Comparison of ENCODE assay signal across 8 cellular contexts in the genomic region with DNA sequence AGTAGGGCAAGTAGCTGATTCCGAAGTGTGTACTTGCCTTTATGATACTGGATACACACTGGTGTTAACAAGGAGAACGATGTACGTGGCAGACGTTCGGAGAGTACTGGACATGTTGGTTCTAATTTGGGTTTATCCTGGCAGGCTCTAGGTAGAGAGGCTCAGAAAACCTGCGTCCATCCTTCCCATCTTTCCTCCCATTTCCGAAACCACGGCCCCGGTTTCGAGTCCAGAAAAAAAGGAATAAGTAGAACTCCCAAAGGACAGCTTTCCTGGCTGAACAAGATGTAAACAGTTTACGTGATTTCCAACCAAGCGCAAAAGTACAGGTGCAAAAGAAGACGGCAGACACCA. TPM values are rescaled to one million over a fixed set of nuclear protein-coding genes. Genes with fewer than 3 reads are reported as not detected.
DNase-seq lines count a peak whose midpoint lies in the region; ATAC-seq and TF ChIP-seq lines count a peak whose summit lies in the region.

No MANE protein-coding gene starts in this region.

- H3K4me1 Mint-ChIP-seq in CD14-positive monocyte (peaks cover 22% of the 10 kb centered on the region), chondrocyte (ENCODE audit: low read depth) (peaks cover 28% of the 10 kb centered on the region), mesothelial cell of epicardium (peaks cover 27% of the 10 kb centered on the region)

- peak; percentile 11 for ATAC-seq in GM21423 (IDR thresholded peaks at IDR 0.05; ENCODE audit: unreplicated experiment)

- no peaks in the 10 kb centered on the region for H3K36me3 ChIP-seq in HUES6 (ENCODE audit: control insufficient read depth, insufficient read depth, low read length)

- TF ChIP-seq CTCF in CD14-positive monocyte (IDR thresholded peaks at IDR 0.05) (no peak), chondrocyte (IDR thresholded peaks at IDR 0.05) (no peak), mesothelial cell of epicardium (IDR thresholded peaks at IDR 0.05; ENCODE audit: unreplicated experiment) (no peak)

- no peak for DNase-seq in CD14-positive monocyte (ENCODE audit: low spot score)
- no peak for DNase-seq in chondrocyte (ENCODE audit: low spot score)
- no peak for DNase-seq in mesothelial cell of epicardium (ENCODE audit: low spot score in 2 of 2, unreplicated experiment in 2 of 2)
- DNase-seq in DMS153 (lab: John Stamatoyannopoulos, UW): no peak
- no peak for DNase-seq in NCI-H128 (lab: John Stamatoyannopoulos, UW; ENCODE audit: unreplicated experiment)
- DNase-seq in SHP77 (lab: John Stamatoyannopoulos, UW): no peak

- peak overlapping the region; percentile 87 for H3K9ac ChIP-seq in HUES6 (ENCODE audit: low read length)

- H3K27ac ChIP-seq in HUES6 (ENCODE audit: low read depth, low read length): no peak overlapping the region

- H3K4me3 Mint-ChIP-seq in CD14-positive monocyte (peak overlapping the region; percentile 82 to 94), chondrocyte (ENCODE audit: unreplicated experiment) (peak overlapping the region; percentile 86), mesothelial cell of epicardium (peak overlapping the region; percentile 100)

- H3K27me3 ChIP-seq in HUES6 (ENCODE audit: control insufficient read depth, insufficient read depth, low read length): no peaks in the 10 kb centered on the region

- H3K27me3 Mint-ChIP-seq in CD14-positive monocyte (ENCODE audit: low read depth in 3 of 3) (no peaks in the 10 kb centered on the region), chondrocyte (ENCODE audit: low read depth) (no peaks in the 10 kb centered on the region), mesothelial cell of epicardium (ENCODE audit: low read depth) (no peaks in the 10 kb centered on the region)

- H3K9me3 Mint-ChIP-seq in CD14-positive monocyte (no peaks in the 10 kb centered on the region), chondrocyte (ENCODE audit: low read depth) (no peaks in the 10 kb centered on the region), mesothelial cell of epicardium (no peaks in the 10 kb centered on the region)

- H3K27ac Mint-ChIP-seq in CD14-positive monocyte (peak overlapping the region; percentile 90 to 99 (median 94)), chondrocyte (ENCODE audit: unreplicated experiment) (peak overlapping the region; percentile 86), mesothelial cell of epicardium (peak overlapping the region; percentile 99)

- intact Hi-C loops in CD14-positive monocyte (cut with micrococcal nuclease): loop anchor here (5.0 to 10.0 kb wide), 2 partner anchors 53 to 55 kb away; partner anchors contain the start of gene TMEM33 (in 2 of the 2)

- H3K4me1 ChIP-seq in HUES6 (ENCODE audit: control insufficient read depth, insufficient read depth, low read length): peaks cover 11% of the 10 kb centered on the region

- H3K4me3 ChIP-seq in HUES6 (ENCODE audit: low read depth, low read length): peak overlapping the region; percentile 87

- H3K36me3 Mint-ChIP-seq in CD14-positive monocyte (no peaks in the 10 kb centered on the region), chondrocyte (ENCODE audit: low read depth) (no peaks in the 10 kb centered on the region), mesothelial cell of epicardium (no peaks in the 10 kb centered on the region)

- no peaks in the 10 kb centered on the region for H3K9me3 ChIP-seq in HUES6 (ENCODE audit: control insufficient read depth, insufficient read depth, low read depth, low read length)

RNA-seq across cellular contexts. Expression of gene SLC30A9, which starts 0.3 kb away (rescaled TPM):
- polyA plus RNA-seq in CD14-positive monocyte: 10 to 100 TPM; 41.0 to 47.2 TPM
- total RNA-seq in chondrocyte (44.6 to 49.0 TPM (median 47.9 TPM) in 3 replicates), mesothelial cell of epicardium (55.8 to 59.2 TPM (median 57.9 TPM) in 3 replicates)

RNA-seq across cellular contexts. Expression of gene DCAF4L1, which starts 8.4 kb away (rescaled TPM):
- polyA plus RNA-seq in CD14-positive monocyte: not detected
- total RNA-seq in chondrocyte: 0.10 to 0.24 TPM in 2 of 3 replicates, not detected in the other
- total RNA-seq in mesothelial cell of epicardium: 0.09 to 0.11 TPM in 2 of 3 replicates, not detected in the other

RNA-seq across cellular contexts. Expression of gene TMEM33, which starts 54.8 kb away (rescaled TPM):
- 10 to 100 TPM; 60.7 to 61.6 TPM for polyA plus RNA-seq in CD14-positive monocyte
- total RNA-seq in chondrocyte: 49.9 to 53.1 TPM (median 50.8 TPM) in 3 replicates
- 48.2 to 49.5 TPM (median 49.0 TPM) in 3 replicates for total RNA-seq in mesothelial cell of epicardium
